In genomic region chr3:43998374-43998840, GRCh38 we compare ENCODE assay signal across 8 cellular contexts.
DNase-seq lines count a peak whose midpoint lies in the region; ATAC-seq, FAIRE-seq and TF ChIP-seq lines count a peak whose summit lies in the region.

No MANE protein-coding gene starts in this region.

- no peaks in the 10 kb centered on the region for H3K36me3 ChIP-seq in MM.1S (replicated peaks; ENCODE audit: insufficient read depth, low read length)
- no peaks in the 10 kb centered on the region for H3K36me3 ChIP-seq in endothelial cell of umbilical vein (ENCODE audit: control insufficient read depth in 2 of 2, extremely low read depth in 1 of 2, insufficient read depth in 2 of 2, low read length in 2 of 2)

- POLR2A ChIA-PET in endothelial cell of umbilical vein (lab: Charles Lee), result no interaction called here

- H3K79me2 ChIP-seq in MM.1S (ENCODE audit: low read length) (peaks cover 28% of the 10 kb centered on the region), endothelial cell of umbilical vein (ENCODE audit: control insufficient read depth, insufficient read depth, low read length) (no peaks in the 10 kb centered on the region)

- peaks cover 10% of the 10 kb centered on the region; the same call in 1 of the 2 replicates for H3F3A ChIP-seq in MM.1S (ENCODE audit: insufficient read depth, low read length)

- no peaks in the 10 kb centered on the region for H3K9me1 ChIP-seq in endothelial cell of umbilical vein (replicated peaks; ENCODE audit: control insufficient read depth, extremely low read depth, insufficient read depth, low read length)

- TF ChIP-seq CTCF in MM.1S (IDR thresholded peaks at IDR 0.05; ENCODE audit: low read length), result no peak
- TF ChIP-seq CTCF in endothelial cell of umbilical vein (IDR thresholded peaks at IDR 0.05; ENCODE audit: extremely low read depth in 1 of 2, insufficient read depth in 1 of 2, low read depth in 1 of 2, low read length in 2 of 2), result no peak

- ATAC-seq in HG03196 (IDR thresholded peaks at IDR 0.05; ENCODE audit: unreplicated experiment), result no peak
- no peak for ATAC-seq in GM18870 (IDR thresholded peaks at IDR 0.05; ENCODE audit: unreplicated experiment)

- H2AFZ ChIP-seq in MM.1S (ENCODE audit: low read length) (peak overlapping the region; percentile 86), endothelial cell of umbilical vein (ENCODE audit: low read depth, low read length) (peak overlapping the region; percentile 26)

- intact Hi-C loops in endothelial cell of umbilical vein (cut with micrococcal nuclease), result loop anchor here (5.0 kb wide), 1 partner anchor 306 kb away; the partner anchor contains the start of gene ABHD5
- intact Hi-C loops in posterior vena cava (cut with DNase I), result no loop called here

- H3K4me1 ChIP-seq in MM.1S (ENCODE audit: low read length) (peaks cover 30% of the 10 kb centered on the region), endothelial cell of umbilical vein (ENCODE audit: control insufficient read depth, extremely low read depth, insufficient read depth, low read length) (peaks cover 29% of the 10 kb centered on the region)

- H3K27me3 ChIP-seq in MM.1S (replicated peaks; ENCODE audit: insufficient read depth, low read length), result peaks cover 16% of the 10 kb centered on the region; the same call in 1 of the 2 replicates
- H3K27me3 ChIP-seq in endothelial cell of umbilical vein (ENCODE audit: control insufficient read depth in 2 of 2, insufficient read depth in 2 of 2, low read length in 2 of 2), result peaks cover 64 to 85% of the 10 kb centered on the region in 2 experiments

- no peaks in the 10 kb centered on the region for H4K20me1 ChIP-seq in MM.1S (ENCODE audit: insufficient read depth, low read length)
- H4K20me1 ChIP-seq in endothelial cell of umbilical vein (replicated peaks; ENCODE audit: control insufficient read depth, extremely low read depth, insufficient read depth, low read length), result no peaks in the 10 kb centered on the region

- H3K27ac ChIP-seq in MM.1S (ENCODE audit: low read length) (no peak overlapping the region; the same call in 1 of the 2 replicates), endothelial cell of umbilical vein (ENCODE audit: insufficient read depth, low read depth, low read length) (no peak overlapping the region), substantia nigra (ENCODE audit: low read depth, low read length, poor library complexity, severe bottlenecking) (no peak overlapping the region)

- dilution Hi-C loops in endothelial cell of umbilical vein (cut with MboI; ENCODE audit: extremely low pct_ligation_motif_present, low sequenced_read_pairs), result no loop called here

- CTCF ChIA-PET in endothelial cell of umbilical vein (lab: Charles Lee), result no interaction called here

- no peak for FAIRE-seq in endothelial cell of umbilical vein (lab: Jason Lieb, UNC)

- H3K4me2 ChIP-seq in MM.1S (ENCODE audit: low read depth, low read length) (peak overlapping the region; percentile 86), endothelial cell of umbilical vein (ENCODE audit: insufficient read depth, low read length) (peak overlapping the region; percentile 21)

- no peak for TF ChIP-seq POLR2A in endothelial cell of umbilical vein (IDR thresholded peaks at IDR 0.05; ENCODE audit: low read depth, low read length)

- H3K9ac ChIP-seq in MM.1S (ENCODE audit: low read length) (peak overlapping the region; percentile 58; the same call in 1 of the 2 replicates), endothelial cell of umbilical vein (replicated peaks; ENCODE audit: extremely low read depth, insufficient read depth, low read length) (no peak overlapping the region)

- DNase-seq in GM03348 (ENCODE audit: low spot score) (peak; percentile 39), MM.1S (peak; percentile 19), endothelial cell of umbilical vein (ENCODE audit: low read depth, low spot score) (no peak), posterior vena cava (ENCODE audit: low spot score) (peak; percentile 75), substantia nigra (lab: John Stamatoyannopoulos, UW) (no peak), SW 1271 (lab: John Stamatoyannopoulos, UW) (no peak)

- H3K9me2 ChIP-seq in MM.1S (replicated peaks; ENCODE audit: insufficient read depth, low read length), result no peaks in the 10 kb centered on the region

- no TSS peak for BruUV-seq in endothelial cell of umbilical vein (replicated peaks; lab: Mats Ljungman, UMichigan)

- H3K4me3 ChIP-seq in MM.1S (ENCODE audit: low read length) (peak overlapping the region; percentile 89), endothelial cell of umbilical vein (replicated peaks in 1 of 3; ENCODE audit: insufficient read depth in 1 of 3, low read depth in 1 of 3, low read length in 3 of 3) (no peak overlapping the region)

- H3K9me3 ChIP-seq in MM.1S (replicated peaks; ENCODE audit: insufficient read depth, low read length) (no peaks in the 10 kb centered on the region), endothelial cell of umbilical vein (replicated peaks; ENCODE audit: control insufficient read depth, insufficient read depth, low read length) (no peaks in the 10 kb centered on the region)

TF ChIP-seq in endothelial cell of umbilical vein, 7 proteins besides CTCF, POLR2A, EP300 and RAD21:
- TF ChIP-seq GATA2 (IDR thresholded peaks at IDR 0.05; ENCODE audit: insufficient read depth, insufficient read length, low read depth, low read length) (no peak), EZH2 (IDR thresholded peaks at IDR 0.05; ENCODE audit: borderline replicate concordance, low read depth, low read length, severe bottlenecking) (peak; percentile 71), MYC (IDR thresholded peaks at IDR 0.05; ENCODE audit: low read depth, low read length) (no peak), FOS (IDR thresholded peaks at IDR 0.05; ENCODE audit: borderline replicate concordance, insufficient read depth, low read length) (no peak), JUN (IDR thresholded peaks at IDR 0.05; ENCODE audit: borderline replicate concordance, insufficient read depth, insufficient read length, low read depth) (no peak), MAX (IDR thresholded peaks at IDR 0.05; ENCODE audit: insufficient read depth, insufficient read length) (no peak), POLR2AphosphoS5 (IDR thresholded peaks at IDR 0.05; ENCODE audit: insufficient read depth, low read depth, low read length) (no peak)

Comparison
In these comparisons a context has a peak if more than half of its experiments do, and no peak if none do; other contexts are left out.
1. DNase-seq: peak in GM03348 (single experiment), MM.1S (single experiment) and posterior vena cava (single experiment); none in endothelial cell of umbilical vein (single experiment), substantia nigra (0 of 49) and SW 1271 (0 of 2).